ENCODE assay signal across 15 cellular contexts in the genomic region with DNA sequence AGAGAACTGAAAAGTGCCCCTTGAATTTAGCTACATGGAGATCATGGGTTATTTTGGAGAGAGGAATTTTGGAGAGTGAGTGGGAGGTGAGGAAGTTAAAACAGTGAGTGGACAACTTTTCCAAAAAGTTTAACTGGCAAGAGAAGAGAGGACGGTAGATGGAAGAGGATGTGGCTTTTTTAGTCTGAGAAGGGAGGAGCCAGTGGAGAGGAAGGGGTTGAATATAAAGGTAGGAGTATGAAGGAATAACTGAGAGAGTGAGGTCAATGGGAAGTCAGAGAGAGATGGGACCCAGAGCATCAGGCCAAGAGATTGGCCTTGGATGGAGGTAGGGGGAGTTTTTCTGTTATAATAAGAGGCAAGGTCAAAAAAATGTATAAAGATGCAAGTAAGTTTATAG.
"Had no signal": no experiment of that assay in that cellular context is flagged by ENCODE, and none has a peak within 500 bp of the region (broad histone marks: within the 10 kb centered on the region; RNA-seq: fewer than 3 reads in every experiment).

No MANE protein-coding gene starts in this region.

- H3K27ac Mint-ChIP-seq: naive thymus-derived CD8-positive, alpha-beta T cell had no signal

- H3K4me3 ChIP-seq: mucosa of descending colon, stomach, thoracic aorta, transverse colon had no signal

- H3K27me3 ChIP-seq: neutrophil, stomach, transverse colon had no signal

- ATAC-seq: mucosa of descending colon had no signal

- H3K27ac ChIP-seq: neutrophil, stomach, thoracic aorta, transverse colon had no signal

- H3K9me3 ChIP-seq: mucosa of descending colon, neutrophil, stomach, thoracic aorta, transverse colon had no signal

- H3K4me3 Mint-ChIP-seq: naive thymus-derived CD8-positive, alpha-beta T cell had no signal

- H3K36me3 ChIP-seq: thoracic aorta, transverse colon had no signal

- H3K27me3 Mint-ChIP-seq: naive thymus-derived CD8-positive, alpha-beta T cell had no signal

- DNase-seq: dermis blood vessel endothelial cell; foreskin melanocyte; head of caudate nucleus; hippocampal formation; mucosa of descending colon; naive thymus-derived CD8-positive, alpha-beta T cell; posterior cingulate gyrus; right cardiac atrium; small intestine; stimulated activated CD4-positive, alpha-beta T cell treated with anti-CD3 and anti-CD28 coated beads, Interleukin-12 subunit alpha, Interleukin-12 subunit beta, amount 100 ng/mL, for 4 hours; stomach; substantia nigra; transverse colon had no signal
